Comparison of ENCODE assay signal across 9 cellular contexts in the genomic region with DNA sequence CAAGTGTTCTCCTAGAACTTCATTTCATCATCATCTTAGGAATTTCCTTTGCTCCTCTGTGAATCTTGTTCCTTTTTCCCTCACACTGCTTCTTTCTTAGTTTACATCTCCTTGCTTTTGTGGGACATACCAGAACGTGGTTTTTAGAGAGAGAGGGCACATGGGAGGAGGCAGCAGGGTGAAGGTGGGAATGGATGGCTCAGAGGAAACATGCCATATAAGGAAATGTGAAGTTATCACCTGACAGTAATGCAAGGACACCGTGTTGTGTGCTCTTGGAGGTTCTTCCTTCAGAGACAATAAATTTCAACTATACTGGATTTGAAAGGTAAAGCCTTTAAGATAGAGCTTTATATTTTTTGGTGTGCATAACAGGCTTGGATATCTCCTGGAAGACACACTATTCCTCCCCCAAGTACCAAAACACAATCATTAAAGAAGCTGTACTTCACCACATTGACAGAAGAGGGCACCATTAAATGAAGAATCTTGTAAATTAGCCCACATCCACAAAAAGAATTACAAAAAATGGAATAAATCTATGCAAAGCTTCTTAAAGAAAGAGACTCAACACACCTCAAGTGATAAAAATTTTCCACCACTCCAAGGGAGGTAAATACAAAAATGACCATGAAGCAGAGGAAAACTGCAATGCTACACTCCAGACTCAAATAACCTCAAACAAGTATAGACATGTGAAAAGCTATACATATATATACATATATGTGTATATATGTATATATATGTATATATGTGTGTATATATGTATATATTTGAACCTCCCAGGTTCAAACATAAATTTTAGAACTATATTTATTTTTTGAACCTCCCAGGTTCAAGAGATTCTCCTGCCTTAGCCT. TPM values are rescaled to one million over a fixed set of nuclear protein-coding genes. Genes with fewer than 3 reads are reported as not detected.
A peak's percentile ranks its signal among the peaks of the same experiment; 100 is the strongest.
DNase-seq lines count a peak whose midpoint lies in the region; ATAC-seq, FAIRE-seq and TF ChIP-seq lines count a peak whose summit lies in the region.
"Had no signal": no experiment of that assay in that cellular context is flagged by ENCODE, and none has a peak within 500 bp of the region (broad histone marks: within the 10 kb centered on the region; RNA-seq: fewer than 3 reads in every experiment).

No MANE protein-coding gene starts in this region.

- TF ChIP-seq CTCF in C4-2B (conservative IDR thresholded peaks at IDR 0.05) (peak; percentile 81), foreskin keratinocyte (conservative IDR thresholded peaks at IDR 0.05) (peak; percentile 78)

- DNase-seq in GM18507 (ENCODE audit: extremely low spot score, insufficient read length, low read depth) (no peak), SK-MEL-5 (ENCODE audit: low read depth, low spot score) (peak; percentile 61), foreskin keratinocyte (peak in 1 of 2 donors; percentile 37), superior temporal gyrus (ENCODE audit: extremely low spot score) (peak; percentile 33), midbrain (lab: John Stamatoyannopoulos, UW) (no peak), NCI-H1436 treated with DMSO at 0.1 percent for 48 hours (lab: John Stamatoyannopoulos, UW) (no peak)

- ATAC-seq in foreskin keratinocyte (peak; percentile 20), HG03095 (IDR thresholded peaks at IDR 0.05; ENCODE audit: unreplicated experiment) (no peak)

- FAIRE-seq in GM18507 (lab: Jason Lieb, UNC) = peak; percentile 86

- H3K27ac ChIP-seq in C4-2B = no peak overlapping the region
- H3K27ac ChIP-seq in foreskin keratinocyte = no peak overlapping the region
- H3K27ac ChIP-seq: skin epidermis had no signal

- H3K4me1 ChIP-seq in foreskin keratinocyte = no peaks in the 10 kb centered on the region

- in situ Hi-C loops in SK-MEL-5 (cut with HindIII; ENCODE audit: low pct_unique_long_range_greater_than_20kb, low sequenced_read_pairs) = no loop called here

- no peaks in the 10 kb centered on the region for H3K27me3 ChIP-seq in foreskin keratinocyte

RNA-seq across cellular contexts. Expression of a gene that starts 26.1 kb away (rescaled TPM):
- 33.8 and 35.6 TPM in 2 replicates for total RNA-seq in SK-MEL-5 (2014; rRNA removed; shearing (Covaris generic))
- polyA plus RNA-seq in SK-MEL-5 (2015; cell fraction: cytosol; rRNA removed) = 26.0 and 32.5 TPM in 2 replicates
- polyA plus RNA-seq in SK-MEL-5 (2015; cell fraction: nucleus; rRNA removed) = 0.87 and 9.3 TPM in 2 replicates
- 48.2 and 49.3 TPM in 2 replicates for total RNA-seq in foreskin keratinocyte
- 65.7 and 68.3 TPM in 2 replicates for polyA plus RNA-seq in foreskin keratinocyte

Comparison
In these comparisons a context has a peak if more than half of its experiments do, and no peak if none do; other contexts are left out.
1. DNase-seq: peak in SK-MEL-5 (single experiment) and superior temporal gyrus (single experiment); none in GM18507 (single experiment), midbrain (single experiment) and NCI-H1436 treated with DMSO at 0.1 percent for 48 hours (single experiment).